In the genomic region with DNA sequence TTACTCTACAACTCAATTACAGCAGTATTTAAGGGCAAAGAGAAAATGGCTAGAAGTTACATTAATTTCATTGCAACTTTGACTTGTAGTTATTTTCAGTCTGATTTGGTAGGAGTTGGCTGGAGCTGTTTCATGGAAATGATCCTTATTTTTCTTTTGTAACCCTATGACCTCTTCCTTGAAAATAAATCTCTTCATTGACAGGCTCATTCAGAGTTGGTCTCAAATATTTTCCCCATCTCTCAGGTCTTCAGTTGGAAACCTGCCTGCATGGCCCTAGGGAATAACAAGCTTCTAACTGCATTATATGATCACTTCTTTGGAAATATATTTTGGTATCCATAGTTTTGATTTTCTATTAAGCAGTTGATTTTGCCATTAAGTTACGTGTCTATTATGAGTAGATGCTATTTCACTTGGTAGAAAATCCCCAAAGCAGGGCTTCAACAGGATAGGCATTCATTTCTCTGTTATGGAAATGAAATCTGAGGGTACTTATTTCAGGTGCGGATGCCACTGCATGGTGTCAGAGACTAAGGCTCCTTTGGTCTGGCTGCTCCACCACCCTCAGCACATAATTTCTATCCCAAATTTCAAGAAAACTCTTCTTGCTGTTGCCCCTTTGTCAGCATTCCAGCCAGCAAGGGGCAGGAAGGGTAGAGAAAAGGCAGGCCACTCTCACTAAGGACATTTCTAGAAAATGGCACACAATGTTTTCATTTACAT, we compare ENCODE assay signal across 23 cellular contexts.
"Had no signal": no experiment of that assay in that cellular context is flagged by ENCODE, and none has a peak within 500 bp of the region (broad histone marks: within the 10 kb centered on the region; RNA-seq: fewer than 3 reads in every experiment).

No MANE protein-coding gene starts in this region.

- H3K9me3 ChIP-seq: esophagus muscularis mucosa, right lobe of liver, tibial nerve had no signal

- H3K36me3 ChIP-seq: esophagus muscularis mucosa, right lobe of liver, tibial nerve had no signal

- H3K27me3 Mint-ChIP-seq: activated CD8-positive, alpha-beta T cell treated with anti-CD3 and anti-CD28 coated beads for 36 hours; activated naive CD4-positive, alpha-beta T cell treated with anti-CD3 and anti-CD28 coated beads, Interleukin-2, amount 50 U/mL, for 24 hours; activated naive CD8-positive, alpha-beta T cell treated with anti-CD3 and anti-CD28 coated beads, Interleukin-2, amount 50 U/mL, for 24 hours; activated T-helper 17 cell treated with anti-CD3 and anti-CD28 coated beads, Interleukin-2, amount 50 U/mL, for 72 hours; T-helper 17 cell had no signal

- H3K9me3 Mint-ChIP-seq: activated CD8-positive, alpha-beta T cell treated with anti-CD3 and anti-CD28 coated beads for 36 hours; activated naive CD4-positive, alpha-beta T cell treated with anti-CD3 and anti-CD28 coated beads, Interleukin-2, amount 50 U/mL, for 24 hours; activated naive CD8-positive, alpha-beta T cell treated with anti-CD3 and anti-CD28 coated beads, Interleukin-2, amount 50 U/mL, for 24 hours; activated T-cell treated with anti-CD3 and anti-CD28 coated beads, Interleukin-2, amount 50 U/mL, for 4 hours; activated T-helper 17 cell treated with anti-CD3 and anti-CD28 coated beads, Interleukin-2, amount 50 U/mL, for 72 hours; endodermal cell had no signal

- H3K36me3 Mint-ChIP-seq: activated naive CD4-positive, alpha-beta T cell treated with anti-CD3 and anti-CD28 coated beads, Interleukin-2, amount 50 U/mL, for 24 hours; mesothelial cell of epicardium; naive B cell had no signal

- DNase-seq: activated CD4-positive, alpha-beta T cell treated with anti-CD3 and anti-CD28 coated beads for 1 hour; activated CD4-positive, alpha-beta T cell treated with anti-CD3 and anti-CD28 coated beads, Interleukin-2, amount 50 U/mL, for 1 hour; activated CD8-positive, alpha-beta T cell treated with anti-CD3 and anti-CD28 coated beads for 36 hours; activated gamma-delta T cell treated with Interleukin-2 at 50 U/mL for 16 hours; activated naive CD8-positive, alpha-beta T cell treated with anti-CD3 and anti-CD28 coated beads, Interleukin-2, amount 50 U/mL, for 24 hours; activated T-cell treated with anti-CD3 and anti-CD28 coated beads, Interleukin-2, amount 50 U/mL, for 4 hours; amygdala; central memory CD4-positive, alpha-beta T cell; endodermal cell; left ventricle myocardium superior; mammary epithelial cell; naive B cell; right lobe of liver; stimulated activated CD4-positive, alpha-beta T cell treated with anti-CD3 and anti-CD28 coated beads, Interleukin-2, amount 100 ng/mL, for 48 hours; stimulated activated naive CD4-positive, alpha-beta T cell treated with Interleukin-2 at 50 U/mL for 16 hours; T-helper 17 cell; T1000 had no signal

- ATAC-seq: activated CD8-positive, alpha-beta T cell treated with anti-CD3 and anti-CD28 coated beads for 36 hours; activated naive CD8-positive, alpha-beta T cell treated with anti-CD3 and anti-CD28 coated beads, Interleukin-2, amount 50 U/mL, for 24 hours; activated T-cell treated with anti-CD3 and anti-CD28 coated beads, Interleukin-2, amount 50 U/mL, for 4 hours; activated T-helper 17 cell treated with anti-CD3 and anti-CD28 coated beads, Interleukin-2, amount 50 U/mL, for 72 hours; left ventricle myocardium superior; right lobe of liver; T-helper 17 cell had no signal

- H3K4me1 Mint-ChIP-seq: activated naive CD4-positive, alpha-beta T cell treated with anti-CD3 and anti-CD28 coated beads, Interleukin-2, amount 50 U/mL, for 24 hours; activated naive CD8-positive, alpha-beta T cell treated with anti-CD3 and anti-CD28 coated beads, Interleukin-2, amount 50 U/mL, for 24 hours; activated T-helper 17 cell treated with anti-CD3 and anti-CD28 coated beads, Interleukin-2, amount 50 U/mL, for 72 hours; endodermal cell; naive B cell; neural crest cell; T-helper 17 cell had no signal

- H3K4me3 ChIP-seq: esophagus muscularis mucosa, right lobe of liver, tibial nerve had no signal

- H3K27ac Mint-ChIP-seq: activated CD8-positive, alpha-beta T cell treated with anti-CD3 and anti-CD28 coated beads for 36 hours; activated naive CD4-positive, alpha-beta T cell treated with anti-CD3 and anti-CD28 coated beads, Interleukin-2, amount 50 U/mL, for 24 hours; activated naive CD8-positive, alpha-beta T cell treated with anti-CD3 and anti-CD28 coated beads, Interleukin-2, amount 50 U/mL, for 24 hours; activated T-helper 17 cell treated with anti-CD3 and anti-CD28 coated beads, Interleukin-2, amount 50 U/mL, for 72 hours; endodermal cell; mesothelial cell of epicardium; naive B cell; T-helper 17 cell had no signal

- H3K4me1 ChIP-seq: right lobe of liver had no signal

- H3K27ac ChIP-seq: esophagus muscularis mucosa, right lobe of liver, tibial nerve had no signal

- H3K4me3 Mint-ChIP-seq: activated CD8-positive, alpha-beta T cell treated with anti-CD3 and anti-CD28 coated beads for 36 hours; activated naive CD4-positive, alpha-beta T cell treated with anti-CD3 and anti-CD28 coated beads, Interleukin-2, amount 50 U/mL, for 24 hours; activated naive CD8-positive, alpha-beta T cell treated with anti-CD3 and anti-CD28 coated beads, Interleukin-2, amount 50 U/mL, for 24 hours; activated T-cell treated with anti-CD3 and anti-CD28 coated beads, Interleukin-2, amount 50 U/mL, for 4 hours; activated T-helper 17 cell treated with anti-CD3 and anti-CD28 coated beads, Interleukin-2, amount 50 U/mL, for 72 hours; endodermal cell; mesothelial cell of epicardium; naive B cell; neural crest cell; T-helper 17 cell had no signal

- H3K27me3 ChIP-seq: esophagus muscularis mucosa, right lobe of liver, tibial nerve had no signal
